9 cellular contexts compared by ENCODE assay signal in the genomic region with DNA sequence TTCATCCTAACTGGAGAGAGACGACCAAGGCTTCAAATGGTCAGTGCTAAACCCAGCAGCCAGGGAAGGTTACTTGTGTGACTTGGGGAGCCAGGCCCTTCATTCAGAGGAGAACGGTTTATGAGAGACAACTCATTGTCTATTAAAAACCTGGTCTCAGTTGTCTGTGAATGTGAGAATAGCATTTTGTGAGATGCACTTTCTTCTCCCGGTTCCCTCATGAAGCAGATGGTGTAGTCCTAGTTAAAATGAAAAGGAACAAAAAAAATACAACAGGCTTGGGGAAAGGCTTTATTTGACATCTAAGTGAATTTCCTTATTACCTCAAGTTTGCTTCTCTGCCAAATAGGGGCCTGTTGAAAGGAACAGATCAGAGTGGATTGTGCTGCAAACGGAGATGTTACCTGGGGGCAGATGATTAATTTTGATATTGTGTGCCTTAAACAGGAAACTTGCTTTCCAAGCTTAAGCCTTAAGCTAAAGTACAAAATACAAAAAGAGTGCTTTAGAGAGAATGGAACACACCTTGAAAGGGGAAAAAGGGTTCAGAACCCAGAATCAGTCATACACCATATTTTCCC.
DNase-seq lines count a peak whose midpoint lies in the region; ATAC-seq and TF ChIP-seq lines count a peak whose summit lies in the region.
"Had no signal": no experiment of that assay in that cellular context is flagged by ENCODE, and none has a peak within 500 bp of the region (broad histone marks: within the 10 kb centered on the region; RNA-seq: fewer than 3 reads in every experiment).

No MANE protein-coding gene starts in this region.

- no peak for TF ChIP-seq POLR2A in body of pancreas (IDR thresholded peaks at IDR 0.05)

- H3K4me3 Mint-ChIP-seq in CD4-positive, CD25-positive, alpha-beta regulatory T cell, result no peak overlapping the region

- no peaks in the 10 kb centered on the region for H3K4me1 ChIP-seq in CD4-positive, CD25-positive, alpha-beta regulatory T cell (ENCODE audit: control insufficient read depth, insufficient read depth, low read length, poor library complexity, severe bottlenecking)
- H3K4me1 ChIP-seq in body of pancreas (peaks cover 55% of the 10 kb centered on the region), MM.1S (ENCODE audit: low read length) (no peaks in the 10 kb centered on the region)

- H3K9me3 ChIP-seq in CD4-positive, CD25-positive, alpha-beta regulatory T cell (ENCODE audit: control insufficient read depth in 2 of 2, low read length in 2 of 2), result no peaks in the 10 kb centered on the region
- H3K9me3 ChIP-seq in body of pancreas, result no peaks in the 10 kb centered on the region
- H3K9me3 ChIP-seq in MM.1S (replicated peaks; ENCODE audit: insufficient read depth, low read length), result no peaks in the 10 kb centered on the region

- H3K79me2 ChIP-seq in MM.1S (ENCODE audit: low read length), result no peaks in the 10 kb centered on the region

- H3K4me2 ChIP-seq in MM.1S (ENCODE audit: low read depth, low read length), result no peak overlapping the region

- no peaks in the 10 kb centered on the region for H3K27me3 Mint-ChIP-seq in CD4-positive, CD25-positive, alpha-beta regulatory T cell

- DNase-seq in CD4-positive, CD25-positive, alpha-beta regulatory T cell, result no peak
- DNase-seq in body of pancreas (no peak), NCI-H774 (lab: John Stamatoyannopoulos, UW) (no peak), MM.1S (no peak), sciatic nerve (ENCODE audit: low spot score) (no peak)
- DNase-seq in activated CD4-positive, CD25-positive, alpha-beta regulatory T cell (lab: John Stamatoyannopoulos, UW), result no peak
- DNase-seq: Calu3 had no signal

- peaks cover 4 to 16% (median 10%) of the 10 kb centered on the region in 4 donors for H3K4me1 Mint-ChIP-seq in CD4-positive, CD25-positive, alpha-beta regulatory T cell

- no peaks in the 10 kb centered on the region for H3K9me3 Mint-ChIP-seq in CD4-positive, CD25-positive, alpha-beta regulatory T cell

- H2AFZ ChIP-seq in MM.1S (ENCODE audit: low read length), result no peak overlapping the region

- H3K36me3 Mint-ChIP-seq in CD4-positive, CD25-positive, alpha-beta regulatory T cell, result peaks cover 61% of the 10 kb centered on the region

- H4K20me1 ChIP-seq in MM.1S (ENCODE audit: insufficient read depth, low read length), result no peaks in the 10 kb centered on the region

- TF ChIP-seq CTCF in body of pancreas (IDR thresholded peaks at IDR 0.05), result no peak
- TF ChIP-seq CTCF in MM.1S (IDR thresholded peaks at IDR 0.05; ENCODE audit: low read length), result no peak

- H3K27ac ChIP-seq in CD4-positive, CD25-positive, alpha-beta regulatory T cell (ENCODE audit: insufficient read depth, low read length, poor library complexity, severe bottlenecking), result no peak overlapping the region
- H3K27ac ChIP-seq in body of pancreas (peak overlapping the region; percentile 49 to 74 (median 56)), MM.1S (ENCODE audit: low read length) (no peak overlapping the region)

- WGBS in body of pancreas, 2 donors, result 71 to 78% methylated on average over 4 of the region's 4 CpGs

- ATAC-seq in CD4-positive, CD25-positive, alpha-beta regulatory T cell (ENCODE audit: low read depth in 2 of 2), result no peak
- ATAC-seq in GM19351 (IDR thresholded peaks at IDR 0.05; ENCODE audit: unreplicated experiment) (peak; percentile 43), HG03095 (IDR thresholded peaks at IDR 0.05; ENCODE audit: unreplicated experiment) (peak; percentile 42), body of pancreas (no peak), sciatic nerve (no peak)

- H3K9me2 ChIP-seq in MM.1S (replicated peaks; ENCODE audit: insufficient read depth, low read length), result no peaks in the 10 kb centered on the region

- no peak overlapping the region for H3K4me3 ChIP-seq in CD4-positive, CD25-positive, alpha-beta regulatory T cell (ENCODE audit: low read depth, low read length)
- H3K4me3 ChIP-seq in body of pancreas (no peak overlapping the region), MM.1S (ENCODE audit: low read length) (no peak overlapping the region)

- peaks cover 33% of the 10 kb centered on the region for H3K36me3 ChIP-seq in CD4-positive, CD25-positive, alpha-beta regulatory T cell (ENCODE audit: control insufficient read depth, insufficient read depth, low read length)
- H3K36me3 ChIP-seq in body of pancreas (replicated peaks in 1 of 2; ENCODE audit: insufficient read depth in 1 of 2, low read depth in 2 of 2) (no peaks in the 10 kb centered on the region), MM.1S (replicated peaks; ENCODE audit: insufficient read depth, low read length) (no peaks in the 10 kb centered on the region)

- intact Hi-C loops in body of pancreas (cut with DNase I), result no loop called here
- intact Hi-C loops in sciatic nerve (cut with DNase I), result no loop called here

- H3K27me3 ChIP-seq in CD4-positive, CD25-positive, alpha-beta regulatory T cell (ENCODE audit: control insufficient read depth, insufficient read depth, low read length), result no peaks in the 10 kb centered on the region
- H3K27me3 ChIP-seq in body of pancreas (no peaks in the 10 kb centered on the region), MM.1S (replicated peaks; ENCODE audit: insufficient read depth, low read length) (no peaks in the 10 kb centered on the region)

- H3F3A ChIP-seq in MM.1S (ENCODE audit: insufficient read depth, low read length), result no peaks in the 10 kb centered on the region

- no peak overlapping the region for H3K9ac ChIP-seq in MM.1S (ENCODE audit: low read length)

- peak overlapping the region in 2 of 3 donors; percentile 54 to 70 for H3K27ac Mint-ChIP-seq in CD4-positive, CD25-positive, alpha-beta regulatory T cell

Comparison
In these comparisons a context has a peak if more than half of its experiments do, and no peak if none do; other contexts are left out.
1. ATAC-seq: peak in GM19351 (single experiment) and HG03095 (single experiment); none in CD4-positive, CD25-positive, alpha-beta regulatory T cell (0 of 2), body of pancreas (single experiment) and sciatic nerve (single experiment).
2. H3K27ac ChIP-seq: peak in body of pancreas (4 of 4); none in CD4-positive, CD25-positive, alpha-beta regulatory T cell (single experiment) and MM.1S (single experiment).